ENCODE assay signal across 19 cellular contexts in the genomic region with DNA sequence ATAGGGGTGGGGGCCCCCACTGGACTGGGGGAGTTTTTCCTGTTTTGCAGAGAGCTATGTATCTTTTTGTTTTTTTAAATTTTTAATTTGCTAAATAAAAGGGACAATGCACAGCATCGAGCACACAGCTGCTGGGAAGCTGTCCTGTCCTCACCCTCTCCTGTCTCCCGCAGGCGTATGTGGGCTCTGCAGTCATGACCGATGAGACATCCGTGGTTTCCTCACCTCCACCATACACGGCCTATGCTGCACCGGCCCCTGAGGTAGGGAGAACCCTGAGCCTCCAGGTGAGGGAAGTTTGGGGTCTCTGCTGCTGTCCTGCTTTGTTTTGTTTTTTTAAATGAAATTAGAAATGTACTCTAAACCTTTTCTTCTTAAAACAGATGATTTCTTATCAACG. TPM values are rescaled to one million over a fixed set of nuclear protein-coding genes. Genes with fewer than 3 reads are reported as not detected.
DNase-seq lines count a peak whose midpoint lies in the region; ATAC-seq, FAIRE-seq and TF ChIP-seq lines count a peak whose summit lies in the region.
"Had no signal": no experiment of that assay in that cellular context is flagged by ENCODE, and none has a peak within 500 bp of the region (broad histone marks: within the 10 kb centered on the region; RNA-seq: fewer than 3 reads in every experiment).

No MANE protein-coding gene starts in this region.

- POLR2A ChIA-PET in activated CD4-positive, alpha-beta T cell treated with anti-CD3 and anti-CD28 coated beads for 36 hours (lab: Charles Lee): no interaction called here
- POLR2A ChIA-PET in H1 (lab: Charles Lee; ENCODE audit: partially characterized antibody): interaction anchor here (1.0 to 1.6 kb wide), 2 partner anchors 40 to 50 kb away, joined by 4 to 5 read pairs; partner anchors contain the start of gene FAM168B

- no peak for TF ChIP-seq POLR2A in H1 (IDR thresholded peaks at IDR 0.05; ENCODE audit: control extremely low read depth in 1 of 2, low read depth in 2 of 2, low read length in 2 of 2)

- no peak overlapping the region for H3K9ac ChIP-seq in H1 (replicated peaks in 1 of 4; ENCODE audit: extremely low read depth in 1 of 4, low read depth in 3 of 4, low read length in 3 of 4)

- no peak overlapping the region for H4K8ac ChIP-seq in H1 (ENCODE audit: extremely low read depth, insufficient read depth, low read length)

- peak; percentile 36 for ATAC-seq in activated CD4-positive, alpha-beta T cell treated with anti-CD3 and anti-CD28 coated beads for 36 hours
- ATAC-seq in T-helper 17 cell: no peak
- no peak for ATAC-seq in GM18520 (IDR thresholded peaks at IDR 0.05; ENCODE audit: unreplicated experiment)
- no peak for ATAC-seq in GM19324 (IDR thresholded peaks at IDR 0.05; ENCODE audit: low FRiP score, unreplicated experiment)

- no peak overlapping the region for H3K4ac ChIP-seq in H1 (replicated peaks; ENCODE audit: insufficient read length, low read depth, low read length)

- H3K27ac ChIP-seq in H1 (ENCODE audit: low read depth, low read length): no peak overlapping the region
- H3K27ac ChIP-seq in osteoblast (ENCODE audit: low read depth, low read length): no peak overlapping the region
- no peak overlapping the region for H3K27ac ChIP-seq in substantia nigra (ENCODE audit: low read depth, low read length, poor library complexity, severe bottlenecking)
- H3K27ac ChIP-seq: 22Rv1 had no signal

- TF ChIP-seq RAD21 in H1 (IDR thresholded peaks at IDR 0.05 in 1 of 2, conservative IDR thresholded peaks at IDR 0.05 in 1 of 2; ENCODE audit: low read depth in 2 of 2, low read length in 2 of 2): no peak

- H3K79me1 ChIP-seq in H1 (ENCODE audit: low read depth, low read length): 0 out of 2 replicates have a peak, but pooled peaks cover 4% of the 10 kb centered on the region

- no peaks in the 10 kb centered on the region for H3K27me3 Mint-ChIP-seq in activated CD4-positive, alpha-beta T cell treated with anti-CD3 and anti-CD28 coated beads for 36 hours
- H3K27me3 Mint-ChIP-seq in T-helper 17 cell: no peaks in the 10 kb centered on the region

- H3K23ac ChIP-seq in H1 (ENCODE audit: insufficient read length): no peak overlapping the region

- no peak overlapping the region for H2BK15ac ChIP-seq in H1 (ENCODE audit: low read length)

- no peak overlapping the region for H2AFZ ChIP-seq in H1 (ENCODE audit: low read length)
- no peak overlapping the region for H2AFZ ChIP-seq in osteoblast (ENCODE audit: low read length)

- WGBS in H1 (ENCODE audit: extremely low coverage in 1 of 2, insufficient coverage in 1 of 2, insufficient read length in 1 of 2, insufficient replicate concordance in 2 of 2, low coverage in 1 of 2, low lambda C conversion rate in 2 of 2, missing lambda C conversion rate in 1 of 2), 2 experiments: 97% methylated on average over 8 of the region's 8 CpGs; no CpG with 5 or more reads in 1 of the 2 experiments

- H3K9me3 Mint-ChIP-seq in activated CD4-positive, alpha-beta T cell treated with anti-CD3 and anti-CD28 coated beads for 36 hours (ENCODE audit: low read depth): no peaks in the 10 kb centered on the region

- no peaks in the 10 kb centered on the region for H3K23me2 ChIP-seq in H1 (ENCODE audit: low read depth, low read length)

- TF ChIP-seq EP300 in H1 (IDR thresholded peaks at IDR 0.05; ENCODE audit: borderline replicate concordance in 1 of 2, low read depth in 2 of 2, low read length in 2 of 2): no peak

- H4K91ac ChIP-seq in H1 (replicated peaks; ENCODE audit: insufficient read length, low read length): peak overlapping the region; percentile 54

- H3K9me3 ChIP-seq in T-helper 17 cell (ENCODE audit: control insufficient read depth, low read length, poor library complexity, severe bottlenecking): no peaks in the 10 kb centered on the region
- H3K9me3 ChIP-seq in H1 (ENCODE audit: insufficient read depth in 2 of 2, low read depth in 1 of 2, low read length in 1 of 2): no peaks in the 10 kb centered on the region; a peak in 1 of 4 replicates
- H3K9me3 ChIP-seq in osteoblast (ENCODE audit: low read depth, low read length): no peaks in the 10 kb centered on the region

- FAIRE-seq in H1 (lab: Jason Lieb, UNC): no peak
- FAIRE-seq: HTR-8/SVneo had no signal

- H3K4me1 ChIP-seq in H1 (replicated peaks in 1 of 4; ENCODE audit: control insufficient read depth in 3 of 4, insufficient read depth in 4 of 4, low read length in 3 of 4): no peaks in the 10 kb centered on the region
- H3K4me1 ChIP-seq in osteoblast (ENCODE audit: insufficient read depth, low read length): no peaks in the 10 kb centered on the region

- no peak overlapping the region for H3K14ac ChIP-seq in H1 (ENCODE audit: insufficient read length)

- H2AK5ac ChIP-seq in H1 (ENCODE audit: low read depth, low read length): no peak overlapping the region

- intact Hi-C loops in activated CD4-positive, alpha-beta T cell treated with anti-CD3 and anti-CD28 coated beads for 36 hours (cut with DNase I, micrococcal nuclease): no loop called here

- H3K79me2 ChIP-seq in H1 (ENCODE audit: control insufficient read depth in 1 of 2, insufficient read depth in 2 of 2, low read length in 2 of 2): peaks cover 0 to 8% of the 10 kb centered on the region in 2 experiments; a peak in 2 of 4 replicates
- H3K79me2 ChIP-seq in osteoblast (ENCODE audit: insufficient read depth, low read length): peaks cover 40% of the 10 kb centered on the region

- no peak overlapping the region for H3K27ac Mint-ChIP-seq in activated CD4-positive, alpha-beta T cell treated with anti-CD3 and anti-CD28 coated beads for 36 hours
- H3K27ac Mint-ChIP-seq in T-helper 17 cell: peak overlapping the region; percentile 29

- H3K4me3 Mint-ChIP-seq in activated CD4-positive, alpha-beta T cell treated with anti-CD3 and anti-CD28 coated beads for 36 hours: no peak overlapping the region
- H3K4me3 Mint-ChIP-seq in T-helper 17 cell: no peak overlapping the region
- H3K4me3 Mint-ChIP-seq: CD14-positive monocyte had no signal

- no peak overlapping the region for H3K56ac ChIP-seq in H1 (replicated peaks; ENCODE audit: insufficient read length, low read depth, low read length)

- H2BK20ac ChIP-seq in H1 (ENCODE audit: low read length): no peak overlapping the region

- no peak for DNase-seq in activated CD4-positive, alpha-beta T cell treated with anti-CD3 and anti-CD28 coated beads for 36 hours
- no peak for DNase-seq in activated CD4-positive, alpha-beta T cell treated with anti-CD3 and anti-CD28 coated beads, Interleukin-2, amount 50 U/mL, for 48 hours
- DNase-seq in T-helper 17 cell (no peak), H1 (ENCODE audit: low read depth in 1 of 2, low spot score in 2 of 2) (no peak), osteoblast (ENCODE audit: insufficient read length, low spot score, missing footprints) (peak; percentile 37), substantia nigra (lab: John Stamatoyannopoulos, UW) (no peak)
- DNase-seq: DMS79, HCEC 1CT, MM.1S, NCI-H1092, NCI-H1436 treated with DMSO at 0.1 percent for 48 hours, NCI-H2029, NCI-H345, NCI-H524 treated with DMSO at 0.1 percent for 48 hours had no signal

- H3K4me3 ChIP-seq in H1 (ENCODE audit: extremely low read depth in 1 of 4, insufficient read depth in 2 of 4, low read depth in 3 of 4, low read length in 4 of 4) (no peak overlapping the region), osteoblast (ENCODE audit: insufficient read depth, low read length) (no peak overlapping the region)

- no peak overlapping the region for H2BK120ac ChIP-seq in H1 (replicated peaks; ENCODE audit: low read depth, low read length)

- H4K20me1 ChIP-seq in H1 (replicated peaks in 1 of 2; ENCODE audit: control insufficient read depth in 1 of 2, insufficient read depth in 2 of 2, low read length in 2 of 2) (peaks cover 11 to 14% of the 10 kb centered on the region in 2 experiments), osteoblast (ENCODE audit: insufficient read depth, low read length) (no peaks in the 10 kb centered on the region)

- H3K36me3 ChIP-seq in H1 (ENCODE audit: control insufficient read depth in 2 of 4, insufficient read depth in 4 of 4, low read length in 3 of 4): peaks cover 0 to 35% (median 14%) of the 10 kb centered on the region in 4 experiments; a peak in 5 of 8 replicates
- H3K36me3 ChIP-seq in osteoblast (ENCODE audit: insufficient read depth, low read length): peaks cover 48% of the 10 kb centered on the region

- H3K4me1 Mint-ChIP-seq in activated CD4-positive, alpha-beta T cell treated with anti-CD3 and anti-CD28 coated beads for 36 hours: no peaks in the 10 kb centered on the region
- peaks cover 9% of the 10 kb centered on the region for H3K4me1 Mint-ChIP-seq in T-helper 17 cell
- H3K4me1 Mint-ChIP-seq: CD14-positive monocyte had no signal

- no peak overlapping the region for H3K18ac ChIP-seq in H1 (ENCODE audit: extremely low read depth, low read length)

- H3K27me3 ChIP-seq in H1 (replicated peaks in 1 of 4; ENCODE audit: control insufficient read depth in 3 of 4, extremely low read depth in 1 of 4, insufficient read depth in 3 of 4, low read length in 3 of 4) (peaks cover 0 to 8% (median 0%) of the 10 kb centered on the region in 4 experiments; a peak in 1 of 7 replicates), osteoblast (ENCODE audit: insufficient read depth, low read length) (no peaks in the 10 kb centered on the region)

- no peak overlapping the region for H4K5ac ChIP-seq in H1 (ENCODE audit: insufficient read length, low read depth, low read length)

- peaks cover 38% of the 10 kb centered on the region for H3K36me3 Mint-ChIP-seq in activated CD4-positive, alpha-beta T cell treated with anti-CD3 and anti-CD28 coated beads for 36 hours (ENCODE audit: low read depth)
- H3K36me3 Mint-ChIP-seq in T-helper 17 cell (ENCODE audit: low read depth): peaks cover 14% of the 10 kb centered on the region

- CTCF ChIA-PET in activated CD4-positive, alpha-beta T cell treated with anti-CD3 and anti-CD28 coated beads for 36 hours (lab: Charles Lee): interaction anchor here (1.0 to 1.8 kb wide), 2 partner anchors 20 to 26 kb away, joined by 4 read pairs; no protein-coding TSS in a partner anchor
- CTCF ChIA-PET in H1 (lab: Charles Lee; ENCODE audit: partially characterized antibody): interaction anchor here (0.7 to 4.8 kb wide), 4 partner anchors 20 to 168 kb away, joined by 3 to 16 read pairs (median 4); no protein-coding TSS in a partner anchor

- no peak for TF ChIP-seq CTCF in H1 (IDR thresholded peaks at IDR 0.05; ENCODE audit: control extremely low read depth in 1 of 3, insufficient read depth in 1 of 3, low read depth in 1 of 3, low read length in 3 of 3)
- no peak for TF ChIP-seq CTCF in osteoblast (IDR thresholded peaks at IDR 0.05; ENCODE audit: extremely low read depth, low read depth, low read length)

- H3K4me2 ChIP-seq in H1 (ENCODE audit: insufficient read depth in 1 of 2, low read depth in 2 of 2, low read length in 2 of 2) (no peak overlapping the region), osteoblast (ENCODE audit: insufficient read depth, low read length) (no peak overlapping the region)

- H2BK5ac ChIP-seq in H1 (ENCODE audit: low read depth, low read length): no peak overlapping the region

- no peak overlapping the region for H2BK12ac ChIP-seq in H1 (ENCODE audit: low read depth, low read length)

RNA-seq across cellular contexts. Expression of gene PLEKHB2, which starts 27.6 kb away (rescaled TPM):
- total RNA-seq in activated CD4-positive, alpha-beta T cell treated with anti-CD3 and anti-CD28 coated beads for 36 hours: 10 to 100 TPM; 39.9 to 42.4 TPM
- 10 to 100 TPM; 68.1 to 72.6 TPM for total RNA-seq in T-helper 17 cell
- total RNA-seq in H1 (2021; fragmentation: NEBNext Ultra II Directional; extraction: Animal tissue kit (Norgen Biotek cat#: 25700)): 52.8 and 54.8 TPM in 2 replicates
- 42.4 and 44.0 TPM in 2 replicates for polyA plus RNA-seq in H1 (2011; rRNA removed)
- 79.2 TPM for polyA plus RNA-seq in H1 (2011; cell fraction: cytosol; rRNA removed)
- polyA plus RNA-seq in H1 (2011; cell fraction: nucleus; rRNA removed): 26.0 TPM
- polyA plus RNA-seq in H1 (2012, experiment 1 of 2): 36.0 to 46.3 TPM (median 43.4 TPM) in 4 replicates
- 7.8 TPM for polyA plus RNA-seq in H1 (2012, experiment 2 of 2)
- polyA plus RNA-seq in H1 (2013, experiment 1 of 2): 27.9 TPM
- 30.0 TPM for polyA plus RNA-seq in H1 (2013, experiment 2 of 2)
- polyA minus RNA-seq in H1 (2011; rRNA and poly(A)+ RNA removed): 81.1 and 82.2 TPM in 2 replicates
- polyA minus RNA-seq in H1 (2011; cell fraction: cytosol; rRNA and poly(A)+ RNA removed): 48.7 TPM
- polyA minus RNA-seq in H1 (2011; cell fraction: nucleus; rRNA and poly(A)+ RNA removed): 25.4 TPM
- 63.9 and 79.3 TPM in 2 replicates for total RNA-seq in osteoblast

RNA-seq across cellular contexts. Expression of gene FAM168B, which starts 39.5 kb away (rescaled TPM):
- 10 to 100 TPM; 59.8 to 74.7 TPM for total RNA-seq in activated CD4-positive, alpha-beta T cell treated with anti-CD3 and anti-CD28 coated beads for 36 hours
- total RNA-seq in T-helper 17 cell (10 to 100 TPM; 56.1 to 71.2 TPM), osteoblast (100 and 117 TPM in 2 replicates)
- 58.1 and 61.9 TPM in 2 replicates for total RNA-seq in H1 (2021; fragmentation: NEBNext Ultra II Directional; extraction: Animal tissue kit (Norgen Biotek cat#: 25700))
- polyA plus RNA-seq in H1 (2011; rRNA removed): 123 and 162 TPM in 2 replicates
- 78.4 TPM for polyA plus RNA-seq in H1 (2011; cell fraction: cytosol; rRNA removed)
- 118 TPM for polyA plus RNA-seq in H1 (2011; cell fraction: nucleus; rRNA removed)
- polyA plus RNA-seq in H1 (2012, experiment 1 of 2): 38.3 to 47.2 TPM (median 42.6 TPM) in 4 replicates
- 7.9 TPM for polyA plus RNA-seq in H1 (2012, experiment 2 of 2)
- polyA plus RNA-seq in H1 (2013, experiment 1 of 2): 42.7 TPM
- 44.3 TPM for polyA plus RNA-seq in H1 (2013, experiment 2 of 2)
- polyA minus RNA-seq in H1 (2011; rRNA and poly(A)+ RNA removed): 72.8 and 107 TPM in 2 replicates
- polyA minus RNA-seq in H1 (2011; cell fraction: cytosol; rRNA and poly(A)+ RNA removed): 48.7 TPM
- polyA minus RNA-seq in H1 (2011; cell fraction: nucleus; rRNA and poly(A)+ RNA removed): 26.0 TPM
